Comparison of ENCODE assay signal across 16 cellular contexts in genomic region chr5:135429886-135430437, GRCh38. TPM values are rescaled to one million over a fixed set of nuclear protein-coding genes. Genes with fewer than 3 reads are reported as not detected.
DNase-seq lines count a peak whose midpoint lies in the region; ATAC-seq, FAIRE-seq and TF ChIP-seq lines count a peak whose summit lies in the region.
"Had no signal": no experiment of that assay in that cellular context is flagged by ENCODE, and none has a peak within 500 bp of the region (broad histone marks: within the 10 kb centered on the region; RNA-seq: fewer than 3 reads in every experiment).

No MANE protein-coding gene starts in this region.

- H3K9me3 ChIP-seq in heart left ventricle (peaks cover 0 to 12% (median 0%) of the 10 kb centered on the region in 12 donors), left ventricle myocardium inferior (replicated peaks) (peaks cover 12% of the 10 kb centered on the region), neural progenitor cell (ENCODE audit: low read depth) (peaks cover 4% of the 10 kb centered on the region), aorta (ENCODE audit: control insufficient read depth, low read length) (peaks cover 6% of the 10 kb centered on the region), ovary (no peaks in the 10 kb centered on the region)

- H3K4me1 ChIP-seq in heart left ventricle (peaks cover 0 to 47% (median 15%) of the 10 kb centered on the region in 12 donors), left ventricle myocardium inferior (peaks cover 29% of the 10 kb centered on the region), neural progenitor cell (peaks cover 8% of the 10 kb centered on the region), aorta (ENCODE audit: control insufficient read depth in 1 of 2, insufficient read depth in 2 of 2, low read length in 2 of 2) (no peaks in the 10 kb centered on the region), ovary (ENCODE audit: insufficient read depth) (no peaks in the 10 kb centered on the region)

- H3K27me3 Mint-ChIP-seq in neural progenitor cell (ENCODE audit: insufficient read depth, low read depth), result no peaks in the 10 kb centered on the region

- WGBS in heart left ventricle, 4 donors, result 57 to 78% (median 72%) methylated on average over 10 of the region's 10 CpGs
- 65 to 75% methylated on average over 10 of the region's 10 CpGs for WGBS in aorta, 2 donors
- WGBS in ovary, 3 donors, result 56 to 65% (median 62%) methylated on average over 10 of the region's 10 CpGs

- DNase-seq in Right ventricle myocardium superior (no peak), heart left ventricle (no peak), left ventricle myocardium inferior (no peak), neural progenitor cell (ENCODE audit: low spot score) (no peak), aorta (no peak), RCC 7860 (ENCODE audit: low spot score) (no peak), GM19239 (ENCODE audit: insufficient read length, low spot score) (no peak), ovary (no peak)
- DNase-seq: NCI-H1436, NCI-H510A treated with DMSO at 0.1 percent for 48 hours had no signal

- H3F3A ChIP-seq in neural progenitor cell (ENCODE audit: low read depth), result no peaks in the 10 kb centered on the region

- FAIRE-seq in RCC 7860 (lab: Jason Lieb, UNC) (no peak), GM19239 (lab: Jason Lieb, UNC) (no peak)
- FAIRE-seq: GM12892, H1 had no signal

- ATAC-seq in Right ventricle myocardium superior (ENCODE audit: poor library complexity) (peak; percentile 16), heart left ventricle (no peak), aorta (ENCODE audit: low FRiP score) (peak; percentile 39)

- TF ChIP-seq CTCF in heart left ventricle (IDR thresholded peaks at IDR 0.05) (no peak), left ventricle myocardium inferior (IDR thresholded peaks at IDR 0.05; ENCODE audit: borderline replicate concordance) (no peak), neural progenitor cell (IDR thresholded peaks at IDR 0.05) (no peak), ovary (IDR thresholded peaks at IDR 0.05) (no peak)

- no peaks in the 10 kb centered on the region for H3K79me2 ChIP-seq in neural progenitor cell (ENCODE audit: low read depth)

- TF ChIP-seq POLR2A in heart left ventricle (IDR thresholded peaks at IDR 0.05) (no peak), ovary (IDR thresholded peaks at IDR 0.05) (no peak)

- H3K36me3 ChIP-seq in heart left ventricle (no peaks in the 10 kb centered on the region), left ventricle myocardium inferior (no peaks in the 10 kb centered on the region), neural progenitor cell (no peaks in the 10 kb centered on the region), aorta (ENCODE audit: control insufficient read depth in 1 of 2, insufficient read depth in 2 of 2, low read length in 1 of 2) (no peaks in the 10 kb centered on the region), ovary (no peaks in the 10 kb centered on the region)

- H3K4me3 ChIP-seq in heart left ventricle (no peak overlapping the region), left ventricle myocardium inferior (no peak overlapping the region), neural progenitor cell (no peak overlapping the region), aorta (ENCODE audit: low read length in 2 of 2) (no peak overlapping the region), ovary (no peak overlapping the region)

- H3K27ac Mint-ChIP-seq in neural progenitor cell, result no peak overlapping the region

- H3K4me1 Mint-ChIP-seq in neural progenitor cell, result peaks cover 10% of the 10 kb centered on the region

- no peaks in the 10 kb centered on the region for H4K20me1 ChIP-seq in neural progenitor cell (ENCODE audit: low read depth)

- no peak overlapping the region for H3K9ac ChIP-seq in neural progenitor cell
- H3K9ac ChIP-seq: KMS-11 had no signal

- peaks cover 2% of the 10 kb centered on the region for H3K36me3 Mint-ChIP-seq in neural progenitor cell

- intact Hi-C loops in Right ventricle myocardium superior (cut with DNase I) (no loop called here), heart left ventricle (cut with DNase I) (loop anchor here in 4 of 10 donors (5.0 to 10.0 kb wide), 5 partner anchors 58 to 235 kb away; no protein-coding TSS in a partner anchor), left ventricle myocardium inferior (cut with micrococcal nuclease) (no loop called here), aorta (cut with DNase I) (no loop called here), ovary (cut with DNase I) (no loop called here)

- H3K27me3 ChIP-seq in heart left ventricle, result no peaks in the 10 kb centered on the region
- H3K27me3 ChIP-seq in left ventricle myocardium inferior (ENCODE audit: low read depth), result no peaks in the 10 kb centered on the region
- no peaks in the 10 kb centered on the region for H3K27me3 ChIP-seq in neural progenitor cell
- H3K27me3 ChIP-seq in aorta (ENCODE audit: control insufficient read depth in 1 of 2, insufficient read depth in 2 of 2, low read length in 1 of 2), result no peaks in the 10 kb centered on the region
- no peaks in the 10 kb centered on the region for H3K27me3 ChIP-seq in ovary

- no peak for TF ChIP-seq EP300 in ovary (IDR thresholded peaks at IDR 0.05)

- no peak overlapping the region for H2AFZ ChIP-seq in neural progenitor cell (replicated peaks)

- H3K9me3 Mint-ChIP-seq in neural progenitor cell, result peaks cover 10% of the 10 kb centered on the region

- H3K27ac ChIP-seq in heart left ventricle, result peak overlapping the region in 5 of 12 donors; percentile 17 to 53 (median 43)
- peak overlapping the region; percentile 34 for H3K27ac ChIP-seq in left ventricle myocardium inferior (replicated peaks)
- H3K27ac ChIP-seq in neural progenitor cell, result no peak overlapping the region
- no peak overlapping the region for H3K27ac ChIP-seq in aorta (ENCODE audit: low read depth in 1 of 2, low read length in 2 of 2)
- H3K27ac ChIP-seq in ovary, result no peak overlapping the region
- H3K27ac ChIP-seq: KMS-11 had no signal

- peak overlapping the region; percentile 33 for H3K4me3 Mint-ChIP-seq in neural progenitor cell

- H3K4me2 ChIP-seq in neural progenitor cell, result no peak overlapping the region
- H3K4me2 ChIP-seq: KMS-11 had no signal

RNA-seq across cellular contexts. Expression of gene DCANP1, which starts 17.2 kb away (rescaled TPM):
- total RNA-seq in Right ventricle myocardium superior (not detected), heart left ventricle (under 1 TPM in 1 of 9 donors, not detected in 8; 0.11 TPM), left ventricle myocardium inferior (not detected), neural progenitor cell (ENCODE audit: low replicate concordance) (not detected in 2 replicates), aorta (not detected), ovary (under 1 TPM in 1 of 7 donors, not detected in 6; 0.08 TPM)
- polyA plus RNA-seq in heart left ventricle (not detected), aorta (under 1 TPM in 1 of 2 donors, not detected in 1; 0.10 TPM), ovary (not detected)
- total RNA-seq: A172, H1, M059J had no signal
- polyA plus RNA-seq: BJ, H1 had no signal

RNA-seq across cellular contexts. Expression of gene TIFAB, which starts 22.2 kb away (rescaled TPM):
- total RNA-seq in Right ventricle myocardium superior, result not detected
- total RNA-seq in heart left ventricle, result 1 to 10 TPM in 1 of 9 donors, under 1 TPM in 2, not detected in 6; 0.08 to 1.3 (median 0.68) TPM
- polyA plus RNA-seq in heart left ventricle, result under 1 TPM in 1 of 2 donors, not detected in 1; 0.01 TPM
- not detected for total RNA-seq in left ventricle myocardium inferior
- total RNA-seq in neural progenitor cell (ENCODE audit: low replicate concordance), result not detected in 2 replicates
- total RNA-seq in aorta, result under 1 TPM in 1 of 2 donors, not detected in 1; 0.24 TPM
- not detected for polyA plus RNA-seq in aorta
- under 1 TPM in 2 of 7 donors, not detected in 5; 0.05 to 0.08 TPM for total RNA-seq in ovary
- polyA plus RNA-seq in ovary, result under 1 TPM in 1 of 2 donors, not detected in 1; 0.33 TPM
- total RNA-seq: A172, H1, M059J had no signal
- polyA plus RNA-seq: BJ, H1 had no signal

RNA-seq across cellular contexts. Expression of gene MACROH2A1, which starts 30.9 kb away (rescaled TPM):
- total RNA-seq in Right ventricle myocardium superior (102 TPM), heart left ventricle (100 to 1,000 TPM in 5 of 9 donors, 10 to 100 TPM in 4; 86.5 to 170 (median 112) TPM), left ventricle myocardium inferior (103 TPM), neural progenitor cell (ENCODE audit: low replicate concordance) (179 and 227 TPM in 2 replicates), aorta (100 to 1,000 TPM in 1 of 2 donors, 10 to 100 TPM in 1; 99.0 to 113 TPM), ovary (100 to 1,000 TPM in 4 of 7 donors, 10 to 100 TPM in 3; 81.3 to 157 (median 102) TPM)
- polyA plus RNA-seq in heart left ventricle (100 to 1,000 TPM; 111 to 155 TPM), aorta (100 to 1,000 TPM in 1 of 2 donors, 10 to 100 TPM in 1; 79.6 to 113 TPM), ovary (100 to 1,000 TPM in 1 of 2 donors, 10 to 100 TPM in 1; 71.7 to 139 TPM)

Comparison
In these comparisons a context has a peak if more than half of its experiments do, and no peak if none do; other contexts are left out.
1. ATAC-seq: peak in Right ventricle myocardium superior (single experiment) and aorta (single experiment); none in heart left ventricle (0 of 4).